In the genomic region with DNA sequence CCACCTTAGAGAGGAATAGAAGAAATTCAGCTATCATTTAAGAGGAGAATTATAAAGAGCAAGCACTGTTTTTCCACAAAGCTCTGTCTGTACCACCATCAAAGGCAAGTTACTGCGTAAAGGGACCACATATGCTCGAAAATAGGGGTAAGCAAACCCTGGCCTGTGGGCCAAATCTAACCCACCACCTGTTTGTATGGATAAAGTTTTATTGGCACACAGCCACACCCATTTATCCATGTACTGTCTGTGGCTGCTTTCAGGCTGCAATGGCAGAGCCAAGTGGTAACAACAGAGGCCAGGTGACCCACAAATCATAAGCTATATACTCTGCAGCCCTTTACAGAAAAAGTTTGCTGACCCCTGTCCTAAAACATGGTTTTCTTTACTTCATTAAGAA, we compare ENCODE assay signal across 28 cellular contexts.
"Had no signal": no experiment of that assay in that cellular context is flagged by ENCODE, and none has a peak within 500 bp of the region (broad histone marks: within the 10 kb centered on the region; RNA-seq: fewer than 3 reads in every experiment).

No MANE protein-coding gene starts in this region.

- DNase-seq: natural killer cell; occipital lobe; ovary; posterior cingulate gyrus; psoas muscle; right cardiac atrium; spleen; stimulated activated CD4-positive, alpha-beta T cell treated with anti-CD3 and anti-CD28 coated beads, Interleukin-12 subunit alpha, Interleukin-12 subunit beta, amount 100 ng/mL, for 4 hours; stimulated activated CD4-positive, alpha-beta T cell treated with anti-CD3 and anti-CD28 coated beads, Interleukin-1b, Interleukin-23, amount 100 ng/mL, for 48 hours; stimulated activated CD4-positive, alpha-beta T cell treated with anti-CD3 and anti-CD28 coated beads, Interleukin-4, amount 100 ng/mL, for 1 hour; stimulated activated CD4-positive, alpha-beta T cell treated with anti-CD3 and anti-CD28 coated beads, Interleukin-4, amount 100 ng/mL, for 4 hours; stimulated activated CD8-positive, alpha-beta memory T cell treated with anti-CD3 and anti-CD28 coated beads, Interleukin-4, amount 100 ng/mL, for 48 hours; stimulated activated naive CD4-positive, alpha-beta T cell; stimulated activated naive CD8-positive, alpha-beta T cell treated with anti-CD3 and anti-CD28 coated beads, Interleukin-15, amount 100 ng/mL, for 72 hours; stimulated activated naive CD8-positive, alpha-beta T cell treated with anti-CD3 and anti-CD28 coated beads, Interleukin-15, Interleukin-2, amounts not matched to agents 100 U/mL and 50 U/mL, for 24 hours; substantia nigra; testis; tibial artery; transverse colon; upper lobe of right lung; uterus had no signal

- H3K4me3 ChIP-seq: neural progenitor cell, ovary, psoas muscle, skin epidermis, smooth muscle cell, spleen, suprapubic skin, testis, tibial artery, transverse colon, upper lobe of right lung, uterus had no signal

- H3K79me2 ChIP-seq: parathyroid adenoma had no signal

- H2AFZ ChIP-seq: neural progenitor cell, parathyroid adenoma had no signal

- H3K4me1 ChIP-seq: neural progenitor cell, parathyroid adenoma, spleen, suprapubic skin, testis, tibial artery, transverse colon, upper lobe of right lung, uterus had no signal

- H3K4me2 ChIP-seq: neural progenitor cell, smooth muscle cell had no signal

- H3K9ac ChIP-seq: neural progenitor cell, parathyroid adenoma had no signal

- ATAC-seq: natural killer cell; psoas muscle; right cardiac atrium; sciatic nerve; stimulated activated memory B cell treated with anti-CD40 and anti-IgM and Interleukin-4, amounts not matched to agents 10 μg/mL and 1 μg/mL and 100 μg/mL, for 72 hours; stimulated activated naive CD8-positive, alpha-beta T cell treated with anti-CD3 and anti-CD28 coated beads, Interleukin-15, amount 100 ng/mL, for 72 hours; stimulated activated naive CD8-positive, alpha-beta T cell treated with anti-CD3 and anti-CD28 coated beads, Interleukin-15, Interleukin-2, amounts not matched to agents 100 U/mL and 50 U/mL, for 24 hours; upper lobe of right lung had no signal

- H3K27ac ChIP-seq: neural progenitor cell, ovary, parathyroid adenoma, psoas muscle, skin epidermis, spleen, suprapubic skin, testis, tibial artery, transverse colon, upper lobe of right lung, uterus had no signal

- H3K36me3 ChIP-seq: ovary, uterus had no signal

- H3K9me3 ChIP-seq: ovary, psoas muscle, spleen, suprapubic skin, testis, tibial artery, transverse colon, upper lobe of right lung, uterus had no signal

- H3K27me3 ChIP-seq: neural progenitor cell, ovary, spleen, suprapubic skin, testis, tibial artery, transverse colon, upper lobe of right lung, uterus had no signal
